ENCODE assay signal across 29 cellular contexts in the genomic region with DNA sequence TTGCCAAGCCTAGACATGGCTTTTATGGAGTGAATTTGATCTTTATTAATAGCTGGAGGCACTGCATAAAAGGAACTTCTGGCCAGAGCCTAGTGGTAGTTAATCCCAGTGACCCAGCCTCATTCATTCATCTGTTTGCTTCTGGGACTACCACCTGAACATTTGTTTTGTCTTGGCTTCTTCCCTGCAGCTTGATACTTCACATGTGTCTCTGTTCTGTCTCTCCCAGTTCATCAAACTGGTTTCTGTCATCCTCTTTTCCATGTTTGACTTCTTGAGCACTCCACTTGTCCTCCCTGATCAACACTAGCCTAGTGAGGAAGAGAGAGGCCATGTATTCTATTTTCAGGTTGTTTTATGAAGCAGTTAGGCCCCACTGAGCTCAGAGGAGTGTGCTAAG.
"Had no signal": no experiment of that assay in that cellular context is flagged by ENCODE, and none has a peak within 500 bp of the region (broad histone marks: within the 10 kb centered on the region; RNA-seq: fewer than 3 reads in every experiment).

No MANE protein-coding gene starts in this region.

- H3K9me3 Mint-ChIP-seq: activated naive CD4-positive, alpha-beta T cell treated with anti-CD3 and anti-CD28 coated beads for 36 hours; activated T-helper 1 cell treated with anti-CD3 and anti-CD28 coated beads, Interleukin-12 subunit alpha, Interleukin-12 subunit beta, Interleukin-2, Interleukin-4 antibody, amounts not matched to agents 30 ng/mL and 10 ng/mL and 1 ng/mL, durations not matched to agents 14 hours and 24 hours and 36 hours had no signal

- H3K4me1 ChIP-seq: adrenal gland, body of pancreas had no signal

- H3K27me3 Mint-ChIP-seq: activated B cell treated with CpG ODN at 0.5 μM for 24 hours; activated CD4-positive, alpha-beta memory T cell treated with anti-CD3 and anti-CD28 coated beads for 36 hours; activated CD4-positive, alpha-beta T cell treated with anti-CD3 and anti-CD28 coated beads, Interleukin-2, amount 10 ng/mL, durations not matched to agents 24 days and 14 days; activated naive CD8-positive, alpha-beta T cell treated with anti-CD3 and anti-CD28 coated beads for 36 hours; activated T-helper 17 cell treated with anti-CD3 and anti-CD28 coated beads, Interleukin-2, amount 50 U/mL, for 72 hours; T-cell; T-helper 17 cell had no signal

- H3K4me3 Mint-ChIP-seq: activated B cell treated with CpG ODN at 0.5 μM for 24 hours; activated CD4-positive, alpha-beta memory T cell treated with anti-CD3 and anti-CD28 coated beads for 36 hours; activated CD4-positive, alpha-beta T cell treated with anti-CD3 and anti-CD28 coated beads, Interleukin-2, amount 10 ng/mL, durations not matched to agents 24 days and 14 days; activated naive CD4-positive, alpha-beta T cell treated with anti-CD3 and anti-CD28 coated beads for 36 hours; activated naive CD8-positive, alpha-beta T cell treated with anti-CD3 and anti-CD28 coated beads for 36 hours; activated T-cell treated with anti-CD3 and anti-CD28 coated beads, Interleukin-2, amount 50 U/mL, for 4 hours; activated T-cell treated with anti-CD3 and anti-CD28 coated beads, Interleukin-2, amount 50 U/mL, for 72 hours; activated T-helper 1 cell treated with anti-CD3 and anti-CD28 coated beads, Interleukin-12 subunit alpha, Interleukin-12 subunit beta, Interleukin-2, Interleukin-4 antibody, amounts not matched to agents 30 ng/mL and 10 ng/mL and 1 ng/mL, durations not matched to agents 14 hours and 24 hours and 36 hours; activated T-helper 17 cell treated with anti-CD3 and anti-CD28 coated beads, Interleukin-2, amount 50 U/mL, for 72 hours; T-cell; T-helper 17 cell had no signal

- ATAC-seq: activated naive CD4-positive, alpha-beta T cell treated with anti-CD3 and anti-CD28 coated beads, Interleukin-2, amount 50 U/mL, for 72 hours; activated T-cell treated with anti-CD3 and anti-CD28 coated beads, Interleukin-2, amount 50 U/mL, for 4 hours; activated T-cell treated with anti-CD3 and anti-CD28 coated beads, Interleukin-2, amount 50 U/mL, for 72 hours; activated T-helper 17 cell treated with anti-CD3 and anti-CD28 coated beads, Interleukin-2, amount 50 U/mL, for 72 hours; body of pancreas; T-cell; T-helper 17 cell had no signal

- H3K36me3 ChIP-seq: adrenal gland, cardiac muscle cell had no signal

- H3K9me3 ChIP-seq: adrenal gland, body of pancreas had no signal

- H3K27ac Mint-ChIP-seq: activated B cell treated with CpG ODN at 0.5 μM for 24 hours; activated CD4-positive, alpha-beta memory T cell treated with anti-CD3 and anti-CD28 coated beads for 36 hours; activated CD4-positive, alpha-beta T cell treated with anti-CD3 and anti-CD28 coated beads, Interleukin-2, amount 10 ng/mL, durations not matched to agents 24 days and 14 days; activated naive CD4-positive, alpha-beta T cell treated with anti-CD3 and anti-CD28 coated beads for 36 hours; activated naive CD4-positive, alpha-beta T cell treated with anti-CD3 and anti-CD28 coated beads, Interleukin-2, amount 50 U/mL, for 72 hours; activated naive CD8-positive, alpha-beta T cell treated with anti-CD3 and anti-CD28 coated beads for 36 hours; activated T-cell treated with anti-CD3 and anti-CD28 coated beads, Interleukin-2, amount 50 U/mL, for 72 hours; activated T-helper 1 cell treated with anti-CD3 and anti-CD28 coated beads, Interleukin-12 subunit alpha, Interleukin-12 subunit beta, Interleukin-2, Interleukin-4 antibody, amounts not matched to agents 30 ng/mL and 10 ng/mL and 1 ng/mL, durations not matched to agents 14 hours and 24 hours and 36 hours; activated T-helper 17 cell treated with anti-CD3 and anti-CD28 coated beads, Interleukin-2, amount 50 U/mL, for 72 hours; T-cell; T-helper 17 cell had no signal

- H3K27ac ChIP-seq: adrenal gland, body of pancreas, cardiac muscle cell, VCaP had no signal

- H3K4me1 Mint-ChIP-seq: activated B cell treated with CpG ODN at 0.5 μM for 24 hours; activated CD4-positive, alpha-beta T cell treated with anti-CD3 and anti-CD28 coated beads, Interleukin-2, amount 10 ng/mL, durations not matched to agents 24 days and 14 days; activated naive CD8-positive, alpha-beta T cell treated with anti-CD3 and anti-CD28 coated beads for 36 hours; activated T-helper 17 cell treated with anti-CD3 and anti-CD28 coated beads, Interleukin-2, amount 50 U/mL, for 72 hours; T-cell; T-helper 17 cell had no signal

- H3K36me3 Mint-ChIP-seq: activated CD4-positive, alpha-beta memory T cell treated with anti-CD3 and anti-CD28 coated beads for 36 hours; activated naive CD4-positive, alpha-beta T cell treated with anti-CD3 and anti-CD28 coated beads, Interleukin-2, amount 50 U/mL, for 72 hours; activated naive CD8-positive, alpha-beta T cell treated with anti-CD3 and anti-CD28 coated beads for 36 hours; T-cell had no signal

- H3K4me3 ChIP-seq: adrenal gland, body of pancreas, cardiac muscle cell had no signal

- H3K27me3 ChIP-seq: adrenal gland, body of pancreas, cardiac muscle cell had no signal

- DNase-seq: activated B cell treated with CpG ODN at 0.5 μM for 24 hours; activated CD4-positive, alpha-beta memory T cell treated with anti-CD3 and anti-CD28 coated beads for 36 hours; activated CD4-positive, alpha-beta T cell treated with anti-CD3 and anti-CD28 coated beads for 4 hours; activated CD4-positive, alpha-beta T cell treated with anti-CD3 and anti-CD28 coated beads, Interleukin-2, amount 10 ng/mL, durations not matched to agents 24 days and 14 days; activated CD4-positive, alpha-beta T cell treated with anti-CD3 and anti-CD28 coated beads, Interleukin-2, amount 50 U/mL, for 1 hour; activated CD4-positive, alpha-beta T cell treated with anti-CD3 and anti-CD28 coated beads, Interleukin-2, amount 50 U/mL, for 4 hours; activated CD4-positive, CD25-positive, alpha-beta regulatory T cell treated with anti-CD3 and anti-CD28 coated beads, Interleukin-2, amount 50 U/mL, for 72 hours; activated CD8-positive, alpha-beta memory T cell treated with anti-CD3 and anti-CD28 coated beads, Interleukin-2, amount 50 U/mL, for 4 hours; activated effector memory CD4-positive, alpha-beta T cell treated with anti-CD3 and anti-CD28 coated beads, Interleukin-2, amount 50 U/mL, for 16 hours; activated gamma-delta T cell treated with Interleukin-2 at 50 U/mL for 16 hours; activated naive CD4-positive, alpha-beta T cell; activated naive CD4-positive, alpha-beta T cell treated with anti-CD3 and anti-CD28 coated beads for 36 hours; activated naive CD4-positive, alpha-beta T cell treated with anti-CD3 and anti-CD28 coated beads, Interleukin-2, amount 50 U/mL, for 16 hours; activated naive CD8-positive, alpha-beta T cell treated with anti-CD3 and anti-CD28 coated beads for 36 hours; activated T-cell treated with anti-CD3 and anti-CD28 coated beads, Interleukin-2, amount 50 U/mL, for 4 hours; activated T-cell treated with anti-CD3 and anti-CD28 coated beads, Interleukin-2, amount 50 U/mL, for 72 hours; adrenal gland; amniotic stem cell; aorta; body of pancreas; central memory CD4-positive, alpha-beta T cell; T-cell; T-helper 17 cell; T1000 had no signal
